In genomic region chr22:26447594-26448329, GRCh38 we compare ENCODE assay signal across 24 cellular contexts. TPM values are rescaled to one million over a fixed set of nuclear protein-coding genes. Genes with fewer than 3 reads are reported as not detected.
DNase-seq lines count a peak whose midpoint lies in the region; ATAC-seq, FAIRE-seq and TF ChIP-seq lines count a peak whose summit lies in the region.
"Had no signal": no experiment of that assay in that cellular context is flagged by ENCODE, and none has a peak within 500 bp of the region (broad histone marks: within the 10 kb centered on the region; RNA-seq: fewer than 3 reads in every experiment).

No MANE protein-coding gene starts in this region.

- no peaks in the 10 kb centered on the region for H3K27me3 Mint-ChIP-seq in brain
- no peaks in the 10 kb centered on the region for H3K27me3 Mint-ChIP-seq in neural crest cell (ENCODE audit: low read depth)
- H3K27me3 Mint-ChIP-seq: CD4-positive, alpha-beta T cell had no signal

- TF ChIP-seq CTCF in brain (conservative IDR thresholded peaks at IDR 0.05): no peak
- no peak for TF ChIP-seq CTCF in neural crest cell (conservative IDR thresholded peaks at IDR 0.05)

- peaks cover 13% of the 10 kb centered on the region for H3K4me1 Mint-ChIP-seq in brain
- no peaks in the 10 kb centered on the region for H3K4me1 Mint-ChIP-seq in neural crest cell
- H3K4me1 Mint-ChIP-seq: immature natural killer cell, mesothelial cell of epicardium, nephron had no signal

- TF ChIP-seq POLR2A in GM12891 (IDR thresholded peaks at IDR 0.05; ENCODE audit: low read depth, low read length): no peak

- H3K9me3 Mint-ChIP-seq in brain (peaks cover 0 to 2% (median 0%) of the 10 kb centered on the region in 5 experiments), neural crest cell (no peaks in the 10 kb centered on the region)
- H3K9me3 Mint-ChIP-seq: CD4-positive, alpha-beta T cell; HFFc6; immature natural killer cell; mesothelial cell of epicardium; nephron; T-helper 2 cell treated with Interferon-gamma antibody and Interleukin-4, amounts not matched to agents 5 μg/mL and 100 μg/mL, for 36 hours had no signal

- peak overlapping the region in 4 of 5 experiments; percentile 36 to 89 (median 61) for H3K27ac Mint-ChIP-seq in brain
- peak overlapping the region; percentile 43 for H3K27ac Mint-ChIP-seq in neural crest cell (ENCODE audit: unreplicated experiment)
- H3K27ac Mint-ChIP-seq: CD4-positive, alpha-beta T cell; HFFc6; mesothelial cell of epicardium; nephron; T-helper 2 cell treated with Interferon-gamma antibody and Interleukin-4, amounts not matched to agents 5 μg/mL and 100 μg/mL, for 36 hours had no signal

- H3K4me3 Mint-ChIP-seq in brain: no peak overlapping the region
- no peak overlapping the region for H3K4me3 Mint-ChIP-seq in neural crest cell
- H3K4me3 Mint-ChIP-seq: CD4-positive, alpha-beta T cell; HFFc6; immature natural killer cell; mesothelial cell of epicardium; nephron; T-helper 2 cell treated with Interferon-gamma antibody and Interleukin-4, amounts not matched to agents 5 μg/mL and 100 μg/mL, for 36 hours had no signal

- ATAC-seq in GM19328 (IDR thresholded peaks at IDR 0.05; ENCODE audit: unreplicated experiment) (no peak), HG02798 (IDR thresholded peaks at IDR 0.05; ENCODE audit: poor library complexity, unreplicated experiment) (no peak)
- ATAC-seq: left lobe of liver had no signal

- DNase-seq in DMS 273 (lab: John Stamatoyannopoulos, UW; ENCODE audit: unreplicated experiment): peak; percentile 91
- peak; percentile 70 for DNase-seq in NCI-H2171 (lab: John Stamatoyannopoulos, UW)
- DNase-seq in neural crest cell (ENCODE audit: low read depth, low spot score): no peak
- no peak for DNase-seq in GM12891 (ENCODE audit: insufficient read length, low spot score)
- DNase-seq in globus pallidus (ENCODE audit: low spot score): no peak
- DNase-seq: activated CD4-positive, alpha-beta T cell treated with anti-CD3 and anti-CD28 coated beads, Interleukin-2, amount 50 U/mL, for 4 hours; activated CD8-positive, alpha-beta memory T cell treated with anti-CD3 and anti-CD28 coated beads, Interleukin-2, amount 50 U/mL, for 4 hours; activated effector memory CD4-positive, alpha-beta T cell treated with Interleukin-2 at 50 U/mL for 16 hours; amniotic stem cell; CD4-positive, alpha-beta T cell; foreskin fibroblast; HFFc6; immature natural killer cell; MV-4-11; NCI-H2029 treated with DMSO at 0.1 percent for 48 hours; NCI-H510A treated with DMSO at 0.1 percent for 48 hours had no signal

- H3K36me3 Mint-ChIP-seq in brain (peaks cover 24% of the 10 kb centered on the region), neural crest cell (ENCODE audit: low read depth) (peaks cover 7% of the 10 kb centered on the region)

- FAIRE-seq in GM12891 (lab: Jason Lieb, UNC): no peak
- FAIRE-seq: HTR-8/SVneo had no signal

TF ChIP-seq in GM12891, 5 proteins besides CTCF, POLR2A, EP300 and RAD21:
- no peak for TF ChIP-seq TAF1 (IDR thresholded peaks at IDR 0.05; ENCODE audit: low read depth, low read length)
- no peak for TF ChIP-seq POU2F2 (IDR thresholded peaks at IDR 0.05; ENCODE audit: low read depth, low read length)
- no peak for TF ChIP-seq PAX5 (IDR thresholded peaks at IDR 0.05; ENCODE audit: insufficient read depth, low read length, severe bottlenecking)
- TF ChIP-seq SPI1 (IDR thresholded peaks at IDR 0.05; ENCODE audit: low read depth, low read length): no peak
- no peak for TF ChIP-seq POLR2AphosphoS5 (IDR thresholded peaks at IDR 0.05; ENCODE audit: low read depth, low read length)

RNA-seq across cellular contexts. Expression of gene ASPHD2, which starts 18.7 kb away (rescaled TPM):
- 8.0 TPM for polyA plus RNA-seq in brain (ENCODE audit: insufficient read depth, low read depth, low replicate concordance)
- 4.5 and 4.9 TPM in 2 replicates for total RNA-seq in neural crest cell
- polyA plus RNA-seq in GM12891 (2012; ENCODE audit: low read depth, missing spikeins): 2.7 TPM

RNA-seq across cellular contexts. Expression of gene HPS4, which starts 35.8 kb away (rescaled TPM):
- 25.0 TPM for polyA plus RNA-seq in brain (ENCODE audit: insufficient read depth, low read depth, low replicate concordance)
- 48.5 and 50.9 TPM in 2 replicates for total RNA-seq in neural crest cell
- polyA plus RNA-seq in GM12891 (2012; ENCODE audit: low read depth, missing spikeins): 16.9 TPM

RNA-seq across cellular contexts. Expression of gene SRRD, which starts 35.9 kb away (rescaled TPM):
- polyA plus RNA-seq in brain (ENCODE audit: insufficient read depth, low read depth, low replicate concordance): 17.2 TPM
- total RNA-seq in neural crest cell: 30.8 and 32.4 TPM in 2 replicates
- polyA plus RNA-seq in GM12891 (2012; ENCODE audit: low read depth, missing spikeins): 15.2 TPM

Comparison
In these comparisons a context has a peak if more than half of its experiments do, and no peak if none do; other contexts are left out.
1. DNase-seq: peak in DMS 273 (single experiment) and NCI-H2171 (single experiment); none in neural crest cell (single experiment), GM12891 (single experiment) and globus pallidus (single experiment).